8 cellular contexts compared by ENCODE assay signal in genomic region chr1:13748610-13749505, GRCh38. TPM values are rescaled to one million over a fixed set of nuclear protein-coding genes. Genes with fewer than 3 reads are reported as not detected.
DNase-seq lines count a peak whose midpoint lies in the region; ATAC-seq, FAIRE-seq and TF ChIP-seq lines count a peak whose summit lies in the region.

No MANE protein-coding gene starts in this region.

- peaks cover 20% of the 10 kb centered on the region for H3K4me1 Mint-ChIP-seq in type B pancreatic cell (ENCODE audit: unreplicated experiment)

- H3K4me3 ChIP-seq in SU-DHL-6 (ENCODE audit: insufficient read depth, low read length, poor library complexity, severe bottlenecking) (peak overlapping the region; percentile 66), adipocyte (ENCODE audit: low read length) (peak overlapping the region; percentile 97)

- H3K9me2 ChIP-seq in SU-DHL-6 (replicated peaks; ENCODE audit: insufficient read depth, low read length): no peaks in the 10 kb centered on the region

- H3K9ac ChIP-seq in SU-DHL-6 (ENCODE audit: low read length): peak overlapping the region; percentile 86
- peak overlapping the region; percentile 96 for H3K9ac ChIP-seq in adipocyte (ENCODE audit: low read length)

- peaks cover 31% of the 10 kb centered on the region for H4K20me1 ChIP-seq in SU-DHL-6 (ENCODE audit: low read depth, low read length)

- intact Hi-C loops in cardiac septum (cut with DNase I): loop anchor here (2.0 kb wide), 1 partner anchor 48 kb away; the partner anchor contains the start of gene PRDM2

- H3K4me3 Mint-ChIP-seq in type B pancreatic cell: peak overlapping the region; percentile 95

- peaks cover 17% of the 10 kb centered on the region for H3F3A ChIP-seq in SU-DHL-6 (ENCODE audit: insufficient read depth)

- H3K79me2 ChIP-seq in SU-DHL-6 (ENCODE audit: insufficient read depth, low read length): peaks cover 44% of the 10 kb centered on the region

- peak overlapping the region; percentile 93 for H3K27ac Mint-ChIP-seq in type B pancreatic cell

- FAIRE-seq in GM12891 (lab: Jason Lieb, UNC): peak; percentile 95

- H3K27me3 Mint-ChIP-seq in type B pancreatic cell: no peaks in the 10 kb centered on the region

- peak overlapping the region; percentile 39; the same call in 1 of the 2 replicates for H3K27ac ChIP-seq in SU-DHL-6 (ENCODE audit: low read depth, low read length)

- peaks cover 30% of the 10 kb centered on the region for H3K4me1 ChIP-seq in adipocyte (ENCODE audit: control insufficient read depth, insufficient read depth, low read length)

- H3K9me3 ChIP-seq in SU-DHL-6 (ENCODE audit: insufficient read depth, low read length) (no peaks in the 10 kb centered on the region), adipocyte (ENCODE audit: control insufficient read depth, low read length) (no peaks in the 10 kb centered on the region)

- H3K27me3 ChIP-seq in SU-DHL-6 (ENCODE audit: low read length) (no peaks in the 10 kb centered on the region), adipocyte (replicated peaks; ENCODE audit: control insufficient read depth, insufficient read depth, low read length) (no peaks in the 10 kb centered on the region)

- no peaks in the 10 kb centered on the region for H3K9me3 Mint-ChIP-seq in type B pancreatic cell

- H3K36me3 ChIP-seq in SU-DHL-6 (ENCODE audit: low read length): peaks cover 32% of the 10 kb centered on the region
- H3K36me3 ChIP-seq in adipocyte (ENCODE audit: control insufficient read depth, insufficient read depth, low read length, severe bottlenecking): peaks cover 11% of the 10 kb centered on the region

- TF ChIP-seq CTCF in SU-DHL-6 (IDR thresholded peaks at IDR 0.05; ENCODE audit: insufficient read depth, low read length, poor library complexity, severe bottlenecking): no peak
- TF ChIP-seq CTCF in type B pancreatic cell (conservative IDR thresholded peaks at IDR 0.05): peak; percentile 34

- peak; percentile 87 for ATAC-seq in HG02798 (IDR thresholded peaks at IDR 0.05; ENCODE audit: poor library complexity, unreplicated experiment)

- DNase-seq in GM12891 (ENCODE audit: insufficient read length, low spot score) (peak; percentile 88), NCI-H1417 (lab: John Stamatoyannopoulos, UW) (peak; percentile 93 to 97 (median 94)), adipocyte (ENCODE audit: low read depth) (peak; percentile 99), cardiac septum (ENCODE audit: low spot score) (peak; percentile 99), pons (ENCODE audit: low spot score) (peak; percentile 98), type B pancreatic cell (ENCODE audit: extremely low spot score, unreplicated experiment) (peak; percentile 96)

- H3K36me3 Mint-ChIP-seq in type B pancreatic cell: peaks cover 14% of the 10 kb centered on the region

- TF ChIP-seq POLR2A in GM12891 (IDR thresholded peaks at IDR 0.05; ENCODE audit: low read depth, low read length): peak; percentile 85

- peak overlapping the region; percentile 86 for H3K4me2 ChIP-seq in SU-DHL-6 (ENCODE audit: low read depth, low read length, poor library complexity, severe bottlenecking)

- H2AFZ ChIP-seq in SU-DHL-6 (ENCODE audit: low read depth, low read length, severe bottlenecking): peak overlapping the region; percentile 76

TF ChIP-seq in GM12891, 5 proteins besides CTCF, POLR2A, EP300 and RAD21:
- peak; percentile 45 for TF ChIP-seq SPI1 (IDR thresholded peaks at IDR 0.05; ENCODE audit: low read depth, low read length)
- peak; percentile 74; the same call in 1 of the 2 replicates for TF ChIP-seq POLR2AphosphoS5 (IDR thresholded peaks at IDR 0.05; ENCODE audit: low read depth, low read length)
- no peak for TF ChIP-seq POU2F2 (IDR thresholded peaks at IDR 0.05; ENCODE audit: low read depth, low read length)
- TF ChIP-seq TAF1 (IDR thresholded peaks at IDR 0.05; ENCODE audit: low read depth, low read length): no peak; the same call in none of the 2 replicates
- TF ChIP-seq PAX5 (IDR thresholded peaks at IDR 0.05; ENCODE audit: insufficient read depth, low read length, severe bottlenecking): peak; percentile 14

RNA-seq across cellular contexts. Expression of gene PRDM2, which starts 48.9 kb away (rescaled TPM):
- 21.1 TPM for polyA plus RNA-seq in GM12891 (2012; ENCODE audit: low read depth, missing spikeins)
- total RNA-seq in cardiac septum (44.5 TPM), type B pancreatic cell (ENCODE audit: low replicate concordance) (41.4 and 44.6 TPM in 2 replicates)

Comparison
In these comparisons a context has a peak if more than half of its experiments do, and no peak if none do; other contexts are left out.
1. Peak in every context shown above with its lines: DNase-seq, ATAC-seq, H3K4me3 ChIP-seq and H3K27ac ChIP-seq.